20 cellular contexts compared by ENCODE assay signal in genomic region chr15:99721896-99722295, GRCh38. TPM values are rescaled to one million over a fixed set of nuclear protein-coding genes. Genes with fewer than 3 reads are reported as not detected.
DNase-seq lines count a peak whose midpoint lies in the region; ATAC-seq, FAIRE-seq and TF ChIP-seq lines count a peak whose summit lies in the region.
"Had no signal": no experiment of that assay in that cellular context is flagged by ENCODE, and none has a peak within 500 bp of the region (broad histone marks: within the 10 kb centered on the region; RNA-seq: fewer than 3 reads in every experiment).

No MANE protein-coding gene starts in this region.

- H3K9ac ChIP-seq in skeletal muscle tissue (ENCODE audit: low read depth in 1 of 3, low read length in 3 of 3) = no peak overlapping the region

- peaks cover 32% of the 10 kb centered on the region for H3K4me1 Mint-ChIP-seq in activated naive CD8-positive, alpha-beta T cell treated with anti-CD3 and anti-CD28 coated beads, Interleukin-2, amount 10 ng/mL, durations not matched to agents 7 days and 5 days
- peaks cover 43% of the 10 kb centered on the region for H3K4me1 Mint-ChIP-seq in activated naive CD8-positive, alpha-beta T cell treated with anti-CD3 and anti-CD28 coated beads, Interleukin-2, amount 50 U/mL, for 24 hours

- no peak overlapping the region for H3K27ac ChIP-seq in RWPE2 (ENCODE audit: poor library complexity, severe bottlenecking)
- no peak overlapping the region for H3K27ac ChIP-seq in foreskin keratinocyte
- H3K27ac ChIP-seq in skeletal muscle tissue (ENCODE audit: low read depth, low read length) = peak overlapping the region; percentile 59
- H3K27ac ChIP-seq: HL-60 had no signal

- H3K36me3 ChIP-seq in RWPE2 (ENCODE audit: low read depth) (no peaks in the 10 kb centered on the region), skeletal muscle tissue (ENCODE audit: control insufficient read depth in 3 of 3, insufficient read depth in 3 of 3, low read length in 3 of 3) (no peaks in the 10 kb centered on the region)

- peak overlapping the region; percentile 88 for H3K27ac Mint-ChIP-seq in activated naive CD8-positive, alpha-beta T cell treated with anti-CD3 and anti-CD28 coated beads, Interleukin-2, amount 10 ng/mL, durations not matched to agents 7 days and 5 days
- H3K27ac Mint-ChIP-seq in activated naive CD8-positive, alpha-beta T cell treated with anti-CD3 and anti-CD28 coated beads, Interleukin-2, amount 50 U/mL, for 24 hours = no peak overlapping the region

- no peak overlapping the region for H3K4me3 Mint-ChIP-seq in activated naive CD8-positive, alpha-beta T cell treated with anti-CD3 and anti-CD28 coated beads, Interleukin-2, amount 10 ng/mL, durations not matched to agents 7 days and 5 days
- no peak overlapping the region for H3K4me3 Mint-ChIP-seq in activated naive CD8-positive, alpha-beta T cell treated with anti-CD3 and anti-CD28 coated beads, Interleukin-2, amount 50 U/mL, for 24 hours

- no peak for FAIRE-seq in frontal cortex (lab: Jason Lieb, UNC)
- FAIRE-seq: D721Med, H54, K562 had no signal

- H3K27me3 Mint-ChIP-seq in activated naive CD8-positive, alpha-beta T cell treated with anti-CD3 and anti-CD28 coated beads, Interleukin-2, amount 10 ng/mL, durations not matched to agents 7 days and 5 days = no peaks in the 10 kb centered on the region
- no peaks in the 10 kb centered on the region for H3K27me3 Mint-ChIP-seq in activated naive CD8-positive, alpha-beta T cell treated with anti-CD3 and anti-CD28 coated beads, Interleukin-2, amount 50 U/mL, for 24 hours
- H3K27me3 Mint-ChIP-seq: CD4-positive, alpha-beta memory T cell had no signal

- POLR2A ChIA-PET in activated naive CD8-positive, alpha-beta T cell treated with anti-CD3 and anti-CD28 coated beads, Interleukin-2, amount 10 ng/mL, durations not matched to agents 7 days and 5 days (lab: Charles Lee) = interaction anchor here (1.1 to 1.6 kb wide), 2 partner anchors 11 to 470 kb away, joined by 3 to 4 read pairs; partner anchors contain the start of genes LRRC28 and LYSMD4

- DNase-seq in activated naive CD8-positive, alpha-beta T cell treated with anti-CD3 and anti-CD28 coated beads, Interleukin-2, amount 10 ng/mL, durations not matched to agents 7 days and 5 days = no peak
- DNase-seq in activated naive CD8-positive, alpha-beta T cell treated with anti-CD3 and anti-CD28 coated beads, Interleukin-2, amount 50 U/mL, for 24 hours = no peak
- DNase-seq in RWPE2 (ENCODE audit: low spot score) = no peak
- DNase-seq in foreskin keratinocyte = peak in 1 of 2 donors; percentile 14
- DNase-seq in Ammon's horn (ENCODE audit: low spot score) = no peak
- no peak for DNase-seq in frontal cortex (ENCODE audit: low spot score in 2 of 2)
- DNase-seq: AML-193; CD4-positive, alpha-beta memory T cell; NCI-H1092 treated with DMSO at 0.1 percent for 48 hours; NCI-H1694; NCI-H2107; NCI-H345; NK-92 treated with Interleukin-12 subunit alpha and Interleukin-12 subunit beta, amount 100 ng/mL, for 24 hours; OCI-M1; RPMI8226 had no signal

- TF ChIP-seq CTCF in RWPE2 (IDR thresholded peaks at IDR 0.05; ENCODE audit: poor library complexity, severe bottlenecking) = no peak
- TF ChIP-seq CTCF in foreskin keratinocyte (conservative IDR thresholded peaks at IDR 0.05) = no peak

- peaks cover 8% of the 10 kb centered on the region for H3K36me3 Mint-ChIP-seq in activated naive CD8-positive, alpha-beta T cell treated with anti-CD3 and anti-CD28 coated beads, Interleukin-2, amount 10 ng/mL, durations not matched to agents 7 days and 5 days
- H3K36me3 Mint-ChIP-seq in activated naive CD8-positive, alpha-beta T cell treated with anti-CD3 and anti-CD28 coated beads, Interleukin-2, amount 50 U/mL, for 24 hours (ENCODE audit: low read depth) = no peaks in the 10 kb centered on the region

- H3K27me3 ChIP-seq in RWPE2 (ENCODE audit: insufficient read depth, poor library complexity, severe bottlenecking) (no peaks in the 10 kb centered on the region), foreskin keratinocyte (no peaks in the 10 kb centered on the region), skeletal muscle tissue (ENCODE audit: control insufficient read depth in 3 of 3, insufficient read depth in 3 of 3, low read length in 3 of 3) (no peaks in the 10 kb centered on the region)

- peaks cover 11% of the 10 kb centered on the region for H3K4me1 ChIP-seq in RWPE2 (ENCODE audit: insufficient read depth, poor library complexity, severe bottlenecking)
- no peaks in the 10 kb centered on the region for H3K4me1 ChIP-seq in foreskin keratinocyte
- H3K4me1 ChIP-seq in skeletal muscle tissue (ENCODE audit: control insufficient read depth in 3 of 3, insufficient read depth in 3 of 3, low read length in 3 of 3) = peaks cover 34 to 50% (median 39%) of the 10 kb centered on the region in 3 donors

- no peaks in the 10 kb centered on the region for H3K9me3 Mint-ChIP-seq in activated naive CD8-positive, alpha-beta T cell treated with anti-CD3 and anti-CD28 coated beads, Interleukin-2, amount 10 ng/mL, durations not matched to agents 7 days and 5 days
- no peaks in the 10 kb centered on the region for H3K9me3 Mint-ChIP-seq in activated naive CD8-positive, alpha-beta T cell treated with anti-CD3 and anti-CD28 coated beads, Interleukin-2, amount 50 U/mL, for 24 hours

- H3K9me3 ChIP-seq in RWPE2 (ENCODE audit: severe bottlenecking) = no peaks in the 10 kb centered on the region
- no peaks in the 10 kb centered on the region for H3K9me3 ChIP-seq in skeletal muscle tissue (ENCODE audit: control insufficient read depth in 3 of 3, low read length in 3 of 3)

- ATAC-seq in activated naive CD8-positive, alpha-beta T cell treated with anti-CD3 and anti-CD28 coated beads, Interleukin-2, amount 10 ng/mL, durations not matched to agents 7 days and 5 days (ENCODE audit: low read depth) = no peak
- no peak for ATAC-seq in activated naive CD8-positive, alpha-beta T cell treated with anti-CD3 and anti-CD28 coated beads, Interleukin-2, amount 50 U/mL, for 24 hours
- 0 out of 3 replicates have a peak, but pooled peaks have one; percentile 29 for ATAC-seq in RWPE2 (ENCODE audit: low read depth)
- peak; percentile 29 for ATAC-seq in foreskin keratinocyte
- ATAC-seq: K562 had no signal

- H3K4me3 ChIP-seq in RWPE2 (ENCODE audit: severe bottlenecking) = no peak overlapping the region
- H3K4me3 ChIP-seq in skeletal muscle tissue (ENCODE audit: low read length in 3 of 3) = no peak overlapping the region
- H3K4me3 ChIP-seq: K562 had no signal

RNA-seq across cellular contexts. Expression of gene LYSMD4, which starts 11.3 kb away (rescaled TPM):
- 10 to 100 TPM; 11.6 to 12.6 TPM for total RNA-seq in activated naive CD8-positive, alpha-beta T cell treated with anti-CD3 and anti-CD28 coated beads, Interleukin-2, amount 10 ng/mL, durations not matched to agents 7 days and 5 days
- 7.5 and 10.9 TPM in 2 replicates for total RNA-seq in foreskin keratinocyte
- 5.9 and 7.7 TPM in 2 replicates for polyA plus RNA-seq in foreskin keratinocyte
- 11.0 TPM for total RNA-seq in skeletal muscle tissue
- 15.5 TPM for total RNA-seq in frontal cortex

Comparison
In these comparisons a context has a peak if more than half of its experiments do, and no peak if none do; other contexts are left out.
1. ATAC-seq: peak in RWPE2 (single experiment) and foreskin keratinocyte (single experiment); none in activated naive CD8-positive, alpha-beta T cell treated with anti-CD3 and anti-CD28 coated beads, Interleukin-2, amount 10 ng/mL, durations not matched to agents 7 days and 5 days (single experiment) and activated naive CD8-positive, alpha-beta T cell treated with anti-CD3 and anti-CD28 coated beads, Interleukin-2, amount 50 U/mL, for 24 hours (single experiment).